Comparison of ENCODE assay signal across 20 cellular contexts in the genomic region with DNA sequence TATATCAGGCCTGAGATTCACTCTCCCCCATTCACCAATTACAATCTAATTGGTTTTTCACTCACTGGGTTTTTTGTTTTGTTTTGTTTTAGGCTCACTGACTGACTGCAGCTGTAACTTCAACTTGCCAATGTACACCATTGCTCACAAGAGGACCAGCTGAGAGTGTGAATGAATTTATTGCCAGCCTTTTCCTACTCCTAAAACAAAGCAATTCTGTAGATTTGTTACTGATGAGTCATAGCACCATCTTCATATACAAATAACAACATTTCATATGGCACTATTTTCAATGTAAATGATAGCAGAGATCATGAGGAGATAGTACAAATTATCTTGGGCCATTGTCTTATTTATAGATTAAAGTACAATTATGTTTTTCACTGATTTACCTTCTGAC.
DNase-seq lines count a peak whose midpoint lies in the region; ATAC-seq, FAIRE-seq and TF ChIP-seq lines count a peak whose summit lies in the region.
"Had no signal": no experiment of that assay in that cellular context is flagged by ENCODE, and none has a peak within 500 bp of the region (broad histone marks: within the 10 kb centered on the region; RNA-seq: fewer than 3 reads in every experiment).

No MANE protein-coding gene starts in this region.

- no peaks in the 10 kb centered on the region for H3K9me2 ChIP-seq in SU-DHL-6 (replicated peaks; ENCODE audit: insufficient read depth, low read length)

- H3K79me2 ChIP-seq in SU-DHL-6 (ENCODE audit: insufficient read depth, low read length) (no peaks in the 10 kb centered on the region), keratinocyte (ENCODE audit: control insufficient read depth, insufficient read depth, low read length) (no peaks in the 10 kb centered on the region)

- H3K4me2 ChIP-seq in A549, result no peak overlapping the region
- H3K4me2 ChIP-seq in SU-DHL-6 (ENCODE audit: low read depth, low read length, poor library complexity, severe bottlenecking), result no peak overlapping the region
- H3K4me2 ChIP-seq in keratinocyte (ENCODE audit: control insufficient read depth, extremely low read depth, insufficient read depth, low read depth, low read length), result no peak overlapping the region
- H3K4me2 ChIP-seq: KMS-11 had no signal

- H3K9ac ChIP-seq in SU-DHL-6 (ENCODE audit: low read length) (no peak overlapping the region), keratinocyte (ENCODE audit: control insufficient read depth, extremely low read depth, insufficient read depth, low read length) (no peak overlapping the region)
- H3K9ac ChIP-seq: KMS-11 had no signal

- TF ChIP-seq EP300 in A549 (IDR thresholded peaks at IDR 0.05), result no peak

- H4K20me1 ChIP-seq in SU-DHL-6 (ENCODE audit: low read depth, low read length) (no peaks in the 10 kb centered on the region), keratinocyte (ENCODE audit: control insufficient read depth, extremely low read depth, insufficient read depth, low read length) (no peaks in the 10 kb centered on the region)

- TF ChIP-seq RAD21 in A549 (conservative IDR thresholded peaks at IDR 0.05 in 1 of 2, IDR thresholded peaks at IDR 0.05 in 1 of 2), result no peak

- H3K4me1 ChIP-seq in A549, result peaks cover 23% of the 10 kb centered on the region
- H3K4me1 ChIP-seq in keratinocyte (ENCODE audit: control insufficient read depth, extremely low read depth, insufficient read depth, low read length), result no peaks in the 10 kb centered on the region

- DNase-seq in A549 (ENCODE audit: low read depth in 1 of 2, low spot score in 1 of 2), result no peak
- DNase-seq in HCEC 1CT, result peak; percentile 38
- DNase-seq in keratinocyte (ENCODE audit: low read depth, low spot score), result no peak
- no peak for DNase-seq in NCI-H2196 (lab: John Stamatoyannopoulos, UW; ENCODE audit: unreplicated experiment)
- DNase-seq in NOMO-1 treated with dmso at 0.1 percent for 144 hours (lab: John Stamatoyannopoulos, UW; ENCODE audit: unreplicated experiment), result no peak
- DNase-seq: COR-L47, MM.1S, NCI-H1092 treated with DMSO at 0.1 percent for 48 hours, NCI-H2081 treated with DMSO at 0.1 percent for 48 hours, NCI-H345, NCI-H748 treated with DMSO at 0.1 percent for 48 hours, RPMI8226, SIG-M5 had no signal

- FAIRE-seq in A549 (lab: Jason Lieb, UNC) (no peak), keratinocyte (lab: Jason Lieb, UNC) (peak; percentile 82)
- FAIRE-seq: HepG2 had no signal

- no peaks in the 10 kb centered on the region for H3K27me3 ChIP-seq in SU-DHL-6 (ENCODE audit: low read length)
- no peaks in the 10 kb centered on the region for H3K27me3 ChIP-seq in keratinocyte (ENCODE audit: control insufficient read depth, extremely low read depth, insufficient read depth, low read length)

- no peaks in the 10 kb centered on the region for H3K36me3 ChIP-seq in SU-DHL-6 (ENCODE audit: low read length)
- no peaks in the 10 kb centered on the region for H3K36me3 ChIP-seq in keratinocyte (ENCODE audit: control insufficient read depth in 2 of 2, extremely low read depth in 1 of 2, insufficient read depth in 2 of 2, low read length in 2 of 2)

- no peaks in the 10 kb centered on the region for H3F3A ChIP-seq in SU-DHL-6 (ENCODE audit: insufficient read depth)

- POLR2A ChIA-PET in A549 (lab: Yijun Ruan, JAX), result no interaction called here

- peak overlapping the region; percentile 31 for H2AFZ ChIP-seq in SU-DHL-6 (ENCODE audit: low read depth, low read length, severe bottlenecking)
- no peak overlapping the region for H2AFZ ChIP-seq in keratinocyte (ENCODE audit: control insufficient read depth, low read length)

- no peak overlapping the region for H3K4me3 ChIP-seq in A549
- no peak overlapping the region for H3K4me3 ChIP-seq in SU-DHL-6 (ENCODE audit: insufficient read depth, low read length, poor library complexity, severe bottlenecking)
- H3K4me3 ChIP-seq in keratinocyte (ENCODE audit: control insufficient read depth in 2 of 3, extremely low read depth in 1 of 3, insufficient read depth in 2 of 3, low read depth in 1 of 3, low read length in 3 of 3), result no peak overlapping the region

- CTCF ChIA-PET in A549 (lab: Yijun Ruan, JAX), result interaction anchor here (1.5 kb wide), 1 partner anchor 19 kb away, joined by 5 read pairs; no protein-coding TSS in a partner anchor

- no peak for ATAC-seq in A549
- ATAC-seq in HG03378 (IDR thresholded peaks at IDR 0.05; ENCODE audit: unreplicated experiment), result no peak
- ATAC-seq in HG03159 (IDR thresholded peaks at IDR 0.05; ENCODE audit: unreplicated experiment), result no peak
- ATAC-seq: HCT116, HepG2 had no signal

- dilution Hi-C loops in keratinocyte (cut with MboI; ENCODE audit: extremely low pct_ligation_motif_present, low sequenced_read_pairs), result no loop called here

- H3K9me1 ChIP-seq in keratinocyte (ENCODE audit: control insufficient read depth, extremely low read depth, insufficient read depth, low read length), result no peaks in the 10 kb centered on the region

- no peaks in the 10 kb centered on the region for H3K9me3 ChIP-seq in A549
- H3K9me3 ChIP-seq in SU-DHL-6 (ENCODE audit: insufficient read depth, low read length), result no peaks in the 10 kb centered on the region
- no peaks in the 10 kb centered on the region for H3K9me3 ChIP-seq in keratinocyte (ENCODE audit: control insufficient read depth, low read depth, low read length)

- TF ChIP-seq CTCF in A549 (IDR thresholded peaks at IDR 0.05) (no peak), SU-DHL-6 (IDR thresholded peaks at IDR 0.05; ENCODE audit: insufficient read depth, low read length, poor library complexity, severe bottlenecking) (no peak), keratinocyte (optimal IDR thresholded peaks at IDR 0.05 in 1 of 3, IDR thresholded peaks at IDR 0.05 in 1 of 3, conservative IDR thresholded peaks at IDR 0.05 in 1 of 3; ENCODE audit: extremely low read depth in 1 of 3, insufficient read depth in 2 of 3, low read length in 3 of 3) (no peak)

- H3K27ac ChIP-seq in A549 (no peak overlapping the region), SU-DHL-6 (ENCODE audit: low read depth, low read length) (no peak overlapping the region), keratinocyte (ENCODE audit: control insufficient read depth, insufficient read depth, low read length) (no peak overlapping the region)
- H3K27ac ChIP-seq: C4-2B, KMS-11 had no signal

- TF ChIP-seq POLR2A in A549 (IDR thresholded peaks at IDR 0.05; ENCODE audit: low read length), result no peak

TF ChIP-seq in A549, 52 proteins besides CTCF, POLR2A, EP300 and RAD21:
- TF ChIP-seq HDAC2 (IDR thresholded peaks at IDR 0.05), result no peak
- TF ChIP-seq PHF8 (IDR thresholded peaks at IDR 0.05; ENCODE audit: borderline replicate concordance, low read depth), result no peak
- TF ChIP-seq, protein P1, sequence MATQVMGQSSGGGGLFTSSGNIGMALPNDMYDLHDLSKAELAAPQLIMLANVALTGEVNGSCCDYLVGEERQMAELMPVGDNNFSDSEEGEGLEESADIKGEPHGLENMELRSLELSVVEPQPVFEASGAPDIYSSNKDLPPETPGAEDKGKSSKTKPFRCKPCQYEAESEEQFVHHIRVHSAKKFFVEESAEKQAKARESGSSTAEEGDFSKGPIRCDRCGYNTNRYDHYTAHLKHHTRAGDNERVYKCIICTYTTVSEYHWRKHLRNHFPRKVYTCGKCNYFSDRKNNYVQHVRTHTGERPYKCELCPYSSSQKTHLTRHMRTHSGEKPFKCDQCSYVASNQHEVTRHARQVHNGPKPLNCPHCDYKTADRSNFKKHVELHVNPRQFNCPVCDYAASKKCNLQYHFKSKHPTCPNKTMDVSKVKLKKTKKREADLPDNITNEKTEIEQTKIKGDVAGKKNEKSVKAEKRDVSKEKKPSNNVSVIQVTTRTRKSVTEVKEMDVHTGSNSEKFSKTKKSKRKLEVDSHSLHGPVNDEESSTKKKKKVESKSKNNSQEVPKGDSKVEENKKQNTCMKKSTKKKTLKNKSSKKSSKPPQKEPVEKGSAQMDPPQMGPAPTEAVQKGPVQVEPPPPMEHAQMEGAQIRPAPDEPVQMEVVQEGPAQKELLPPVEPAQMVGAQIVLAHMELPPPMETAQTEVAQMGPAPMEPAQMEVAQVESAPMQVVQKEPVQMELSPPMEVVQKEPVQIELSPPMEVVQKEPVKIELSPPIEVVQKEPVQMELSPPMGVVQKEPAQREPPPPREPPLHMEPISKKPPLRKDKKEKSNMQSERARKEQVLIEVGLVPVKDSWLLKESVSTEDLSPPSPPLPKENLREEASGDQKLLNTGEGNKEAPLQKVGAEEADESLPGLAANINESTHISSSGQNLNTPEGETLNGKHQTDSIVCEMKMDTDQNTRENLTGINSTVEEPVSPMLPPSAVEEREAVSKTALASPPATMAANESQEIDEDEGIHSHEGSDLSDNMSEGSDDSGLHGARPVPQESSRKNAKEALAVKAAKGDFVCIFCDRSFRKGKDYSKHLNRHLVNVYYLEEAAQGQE (IDR thresholded peaks at IDR 0.05), result no peak
- TF ChIP-seq FOSL2 (IDR thresholded peaks at IDR 0.05), result no peak
- TF ChIP-seq FOSL2 (CRISPR knock-in tag; IDR thresholded peaks at IDR 0.05), result peak; percentile 65
- TF ChIP-seq FOXS1 (CRISPR knock-in tag; IDR thresholded peaks at IDR 0.05), result no peak
- TF ChIP-seq ZFP36 (IDR thresholded peaks at IDR 0.05; ENCODE audit: borderline replicate concordance, partially characterized antibody), result no peak
